1 cellular context compared by ENCODE assay signal in genomic region chr22:24156915-24157782, GRCh38.
TF ChIP-seq lines count a peak whose summit lies in the region.

No MANE protein-coding gene starts in this region.

TF ChIP-seq in GM12878, 131 proteins besides CTCF, POLR2A, EP300 and RAD21 (continued from another document and continues in another):
- TF ChIP-seq PRDM15 (CRISPR knock-in tag; IDR thresholded peaks at IDR 0.05) (no peak), TARDBP (IDR thresholded peaks at IDR 0.05; ENCODE audit: borderline replicate concordance) (no peak), MLLT1 (IDR thresholded peaks at IDR 0.05) (peak; percentile 77; the same call in 1 of the 2 replicates), HDGF (IDR thresholded peaks at IDR 0.05) (no peak), CUX1 (IDR thresholded peaks at IDR 0.05; ENCODE audit: insufficient replicate concordance, low read depth, low read length) (no peak), RUNX3 (IDR thresholded peaks at IDR 0.05; ENCODE audit: low read length) (peak; percentile 94), STAT1 (conservative IDR thresholded peaks at IDR 0.05) (no peak), POLR2AphosphoS2 (IDR thresholded peaks at IDR 0.05; ENCODE audit: low read depth, low read length) (no peak), E2F4 (IDR thresholded peaks at IDR 0.05; ENCODE audit: low read depth, low read length) (no peak), BCLAF1 (IDR thresholded peaks at IDR 0.05) (no peak), RFX5 (IDR thresholded peaks at IDR 0.05; ENCODE audit: low read depth, low read length) (no peak), E2F8 (IDR thresholded peaks at IDR 0.05; ENCODE audit: low read depth, partially characterized antibody) (no peak), E4F1 (IDR thresholded peaks at IDR 0.05; ENCODE audit: borderline replicate concordance, partially characterized antibody) (no peak), STAT3 (IDR thresholded peaks at IDR 0.05; ENCODE audit: low read depth, low read length) (no peak), RELA (IDR thresholded peaks at IDR 0.05; ENCODE audit: borderline replicate concordance, partially characterized antibody) (peak; percentile 75), SMC3 (IDR thresholded peaks at IDR 0.05; ENCODE audit: borderline replicate concordance, low read length) (no peak; the same call in 1 of the 2 replicates), JUNB (IDR thresholded peaks at IDR 0.05) (no peak), MYC (IDR thresholded peaks at IDR 0.05; ENCODE audit: insufficient read depth, insufficient read length, insufficient replicate concordance, low read length, severe bottlenecking) (peak; percentile 64), SUZ12 (IDR thresholded peaks at IDR 0.05; ENCODE audit: unreplicated experiment) (no peak), IKZF1 (conservative IDR thresholded peaks at IDR 0.05) (peak; percentile 79), IKZF2 (IDR thresholded peaks at IDR 0.05) (peak; percentile 69 to 74), SKIL (IDR thresholded peaks at IDR 0.05; ENCODE audit: low read depth, poor library complexity, severe bottlenecking) (peak; percentile 39), ZBTB33 (IDR thresholded peaks at IDR 0.05) (no peak)
